In genomic region chr10:58481569-58482109, GRCh38 we compare ENCODE assay signal across 19 cellular contexts. TPM values are rescaled to one million over a fixed set of nuclear protein-coding genes. Genes with fewer than 3 reads are reported as not detected.
"Had no signal": no experiment of that assay in that cellular context is flagged by ENCODE, and none has a peak within 500 bp of the region (broad histone marks: within the 10 kb centered on the region; RNA-seq: fewer than 3 reads in every experiment).

No MANE protein-coding gene starts in this region.

- H3K9me3 Mint-ChIP-seq: T-cell had no signal

- H3K9me2 ChIP-seq: SK-N-SH had no signal

- H3K36me3 Mint-ChIP-seq: T-cell had no signal

- DNase-seq: KBM-7, MV-4-11, NCI-H1092, NCI-H1105 treated with DMSO at 0.1 percent for 48 hours, NCI-H1436, NCI-H187, NCI-H2029 treated with DMSO at 0.1 percent for 48 hours, NCI-H2227 treated with DMSO at 0.1 percent for 48 hours, NCI-H524, NCI-H526 treated with DMSO at 0.1 percent for 48 hours, NCI-H774, Right ventricle myocardium superior, RPMI8226, SIG-M5, SK-N-SH, SW 1271, T-cell had no signal

- H3K4me1 Mint-ChIP-seq: IgD-negative memory B cell had no signal

- H3K9ac ChIP-seq: SK-N-SH had no signal

- ATAC-seq: T-cell had no signal

- FAIRE-seq: RCC 7860 had no signal

- H3K4me2 ChIP-seq: SK-N-SH had no signal

- H3K4me3 Mint-ChIP-seq: IgD-negative memory B cell, T-cell had no signal

- H3K27ac Mint-ChIP-seq: IgD-negative memory B cell, T-cell had no signal

- H3K9me3 ChIP-seq: SK-N-SH had no signal

RNA-seq across cellular contexts. Expression of gene BICC1, which starts 31.0 kb away (rescaled TPM):
- polyA plus RNA-seq: IgD-negative memory B cell had no signal
